1 cellular context compared by ENCODE assay signal in genomic region chr22:36901411-36902142, GRCh38.
TF ChIP-seq lines count a peak whose summit lies in the region.

No MANE protein-coding gene starts in this region.

TF ChIP-seq in HepG2, 621 proteins besides CTCF, POLR2A, EP300 and RAD21:
- TF ChIP-seq NFE2L1 (CRISPR knock-in tag; IDR thresholded peaks at IDR 0.05; ENCODE audit: borderline replicate concordance), result no peak
- TF ChIP-seq, protein P1, sequence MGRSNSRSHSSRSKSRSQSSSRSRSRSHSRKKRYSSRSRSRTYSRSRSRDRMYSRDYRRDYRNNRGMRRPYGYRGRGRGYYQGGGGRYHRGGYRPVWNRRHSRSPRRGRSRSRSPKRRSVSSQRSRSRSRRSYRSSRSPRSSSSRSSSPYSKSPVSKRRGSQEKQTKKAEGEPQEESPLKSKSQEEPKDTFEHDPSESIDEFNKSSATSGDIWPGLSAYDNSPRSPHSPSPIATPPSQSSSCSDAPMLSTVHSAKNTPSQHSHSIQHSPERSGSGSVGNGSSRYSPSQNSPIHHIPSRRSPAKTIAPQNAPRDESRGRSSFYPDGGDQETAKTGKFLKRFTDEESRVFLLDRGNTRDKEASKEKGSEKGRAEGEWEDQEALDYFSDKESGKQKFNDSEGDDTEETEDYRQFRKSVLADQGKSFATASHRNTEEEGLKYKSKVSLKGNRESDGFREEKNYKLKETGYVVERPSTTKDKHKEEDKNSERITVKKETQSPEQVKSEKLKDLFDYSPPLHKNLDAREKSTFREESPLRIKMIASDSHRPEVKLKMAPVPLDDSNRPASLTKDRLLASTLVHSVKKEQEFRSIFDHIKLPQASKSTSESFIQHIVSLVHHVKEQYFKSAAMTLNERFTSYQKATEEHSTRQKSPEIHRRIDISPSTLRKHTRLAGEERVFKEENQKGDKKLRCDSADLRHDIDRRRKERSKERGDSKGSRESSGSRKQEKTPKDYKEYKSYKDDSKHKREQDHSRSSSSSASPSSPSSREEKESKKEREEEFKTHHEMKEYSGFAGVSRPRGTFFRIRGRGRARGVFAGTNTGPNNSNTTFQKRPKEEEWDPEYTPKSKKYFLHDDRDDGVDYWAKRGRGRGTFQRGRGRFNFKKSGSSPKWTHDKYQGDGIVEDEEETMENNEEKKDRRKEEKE (IDR thresholded peaks at IDR 0.05), result no peak
- no peak for TF ChIP-seq JUND (CRISPR knock-in tag; IDR thresholded peaks at IDR 0.05)
- TF ChIP-seq, protein P2, sequence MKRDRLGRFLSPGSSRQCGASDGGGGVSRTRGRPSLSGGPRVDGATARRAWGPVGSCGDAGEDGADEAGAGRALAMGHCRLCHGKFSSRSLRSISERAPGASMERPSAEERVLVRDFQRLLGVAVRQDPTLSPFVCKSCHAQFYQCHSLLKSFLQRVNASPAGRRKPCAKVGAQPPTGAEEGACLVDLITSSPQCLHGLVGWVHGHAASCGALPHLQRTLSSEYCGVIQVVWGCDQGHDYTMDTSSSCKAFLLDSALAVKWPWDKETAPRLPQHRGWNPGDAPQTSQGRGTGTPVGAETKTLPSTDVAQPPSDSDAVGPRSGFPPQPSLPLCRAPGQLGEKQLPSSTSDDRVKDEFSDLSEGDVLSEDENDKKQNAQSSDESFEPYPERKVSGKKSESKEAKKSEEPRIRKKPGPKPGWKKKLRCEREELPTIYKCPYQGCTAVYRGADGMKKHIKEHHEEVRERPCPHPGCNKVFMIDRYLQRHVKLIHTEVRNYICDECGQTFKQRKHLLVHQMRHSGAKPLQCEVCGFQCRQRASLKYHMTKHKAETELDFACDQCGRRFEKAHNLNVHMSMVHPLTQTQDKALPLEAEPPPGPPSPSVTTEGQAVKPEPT (CRISPR knock-in tag; IDR thresholded peaks at IDR 0.05; ENCODE audit: low read depth), result no peak
- no peak for TF ChIP-seq GTF3A (CRISPR knock-in tag; conservative IDR thresholded peaks at IDR 0.05)
- no peak for TF ChIP-seq SSRP1 (CRISPR knock-in tag; IDR thresholded peaks at IDR 0.05)
- no peak for TF ChIP-seq MXD1 (CRISPR knock-in tag; IDR thresholded peaks at IDR 0.05)
- TF ChIP-seq, protein P3, sequence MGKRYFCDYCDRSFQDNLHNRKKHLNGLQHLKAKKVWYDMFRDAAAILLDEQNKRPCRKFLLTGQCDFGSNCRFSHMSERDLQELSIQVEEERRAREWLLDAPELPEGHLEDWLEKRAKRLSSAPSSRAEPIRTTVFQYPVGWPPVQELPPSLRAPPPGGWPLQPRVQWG (CRISPR knock-in tag; IDR thresholded peaks at IDR 0.05; ENCODE audit: borderline replicate concordance, low read depth), result no peak
- no peak for TF ChIP-seq ZNF564 (CRISPR knock-in tag; IDR thresholded peaks at IDR 0.05)
TF ChIP-seq in HepG2: peak in this region for 0.
